11 cellular contexts compared by ENCODE assay signal in genomic region chr3:137035631-137036030, GRCh38.
DNase-seq lines count a peak whose midpoint lies in the region; TF ChIP-seq lines count a peak whose summit lies in the region.
"Had no signal": no experiment of that assay in that cellular context is flagged by ENCODE, and none has a peak within 500 bp of the region (broad histone marks: within the 10 kb centered on the region; RNA-seq: fewer than 3 reads in every experiment).

No MANE protein-coding gene starts in this region.

- no peak overlapping the region for H3K27ac ChIP-seq in mammary epithelial cell (ENCODE audit: insufficient read depth, low read depth, low read length)

- no peaks in the 10 kb centered on the region for H3K27me3 ChIP-seq in mammary epithelial cell (ENCODE audit: insufficient read depth, low read length)

- H2AFZ ChIP-seq in mammary epithelial cell (ENCODE audit: low read depth, low read length), result no peak overlapping the region

- TF ChIP-seq CTCF in mammary epithelial cell (conservative IDR thresholded peaks at IDR 0.05 in 1 of 2, IDR thresholded peaks at IDR 0.05 in 1 of 2; ENCODE audit: extremely low read depth in 1 of 2, insufficient read depth in 1 of 2, low read depth in 1 of 2, low read length in 2 of 2) (peak; percentile 47 to 48), progenitor cell of endocrine pancreas (IDR thresholded peaks at IDR 0.05; ENCODE audit: unreplicated experiment) (peak; percentile 40)

- H3K9me3 Mint-ChIP-seq in progenitor cell of endocrine pancreas (ENCODE audit: low read depth), result no peaks in the 10 kb centered on the region
- H3K9me3 Mint-ChIP-seq: central memory CD8-positive, alpha-beta T cell; natural killer cell treated with Interleukin-12 subunit alpha and Interleukin-12 subunit beta and Interleukin-15 and Interleukin-18, amount 100 ng/mL, for 72 hours had no signal

- BruUV-seq in mammary epithelial cell (replicated peaks; lab: Mats Ljungman, UMichigan), result no TSS peak

- CTCF ChIA-PET in mammary epithelial cell (lab: Charles Lee; ENCODE audit: low non-redundant PET), result no interaction called here

- H3K36me3 ChIP-seq in mammary epithelial cell (ENCODE audit: insufficient read depth, low read length), result no peaks in the 10 kb centered on the region

- dilution Hi-C loops in mammary epithelial cell (cut with HindIII; ENCODE audit: low sequenced_read_pairs), result no loop called here

- no peak overlapping the region for H3K4me3 ChIP-seq in Jurkat, Clone E6-1 (ENCODE audit: low read length)
- no peak overlapping the region for H3K4me3 ChIP-seq in mammary epithelial cell (replicated peaks in 1 of 3; ENCODE audit: insufficient read depth in 1 of 3, low read depth in 2 of 3, low read length in 3 of 3)

- no peaks in the 10 kb centered on the region for H3K4me1 ChIP-seq in mammary epithelial cell (ENCODE audit: insufficient read depth, low read length)

- intact Hi-C loops in mammary epithelial cell (cut with micrococcal nuclease), result no loop called here

- H3K4me1 Mint-ChIP-seq in progenitor cell of endocrine pancreas (ENCODE audit: low read depth), result peaks cover 4% of the 10 kb centered on the region

- H3K4me2 ChIP-seq in mammary epithelial cell (ENCODE audit: insufficient read depth, low read depth, low read length), result no peak overlapping the region

- WGBS in mammary epithelial cell (ENCODE audit: low coverage, missing lambda C conversion rate), result 79% methylated on average over 5 of the region's 5 CpGs

- H4K20me1 ChIP-seq in mammary epithelial cell (ENCODE audit: insufficient read depth, low read length), result no peaks in the 10 kb centered on the region

- no peaks in the 10 kb centered on the region for H3K36me3 Mint-ChIP-seq in progenitor cell of endocrine pancreas (ENCODE audit: insufficient read depth)
- H3K36me3 Mint-ChIP-seq: natural killer cell treated with Interleukin-12 subunit alpha and Interleukin-12 subunit beta and Interleukin-15 and Interleukin-18, amount 100 ng/mL, for 72 hours had no signal

- no peak overlapping the region for H3K4me3 Mint-ChIP-seq in progenitor cell of endocrine pancreas (ENCODE audit: low read depth)
- H3K4me3 Mint-ChIP-seq: central memory CD8-positive, alpha-beta T cell; natural killer cell treated with Interleukin-12 subunit alpha and Interleukin-12 subunit beta and Interleukin-15 and Interleukin-18, amount 100 ng/mL, for 72 hours had no signal

- H3K27me3 Mint-ChIP-seq in progenitor cell of endocrine pancreas, result peaks cover 45% of the 10 kb centered on the region

- no peak overlapping the region for H3K9ac ChIP-seq in mammary epithelial cell (ENCODE audit: insufficient read depth, low read length)

- in situ Hi-C loops in mammary epithelial cell (cut with MboI; ENCODE audit: low sequenced_read_pairs in 2 of 2), result no loop called here

- H3K9me3 ChIP-seq in mammary epithelial cell (replicated peaks; ENCODE audit: insufficient read depth, low read length), result no peaks in the 10 kb centered on the region

- DNase-seq in NCI-H82 (lab: John Stamatoyannopoulos, UW) (peak; percentile 67), NCI-H82 treated with DMSO at 0.1 percent for 48 hours (lab: John Stamatoyannopoulos, UW; ENCODE audit: unreplicated experiment) (no peak), mammary epithelial cell (no peak), progenitor cell of endocrine pancreas (ENCODE audit: low spot score, unreplicated experiment) (no peak), T-helper 1 cell (no peak), KG1 (lab: John Stamatoyannopoulos, UW) (no peak)
- DNase-seq in Jurkat, Clone E6-1 (ENCODE audit: low read depth, low spot score), result peak; percentile 29
- no peak for DNase-seq in stimulated activated CD4-positive, alpha-beta T cell treated with anti-CD3 and anti-CD28 coated beads, Interleukin-15, amount 100 ng/mL, for 24 hours
- DNase-seq: stimulated activated naive CD4-positive, alpha-beta T cell treated with Interleukin-2 at 50 U/mL for 16 hours had no signal

- H3K79me2 ChIP-seq in mammary epithelial cell (ENCODE audit: insufficient read depth, low read length), result no peaks in the 10 kb centered on the region

- no peak overlapping the region for H3K27ac Mint-ChIP-seq in progenitor cell of endocrine pancreas
- H3K27ac Mint-ChIP-seq: natural killer cell treated with Interleukin-12 subunit alpha and Interleukin-12 subunit beta and Interleukin-15 and Interleukin-18, amount 100 ng/mL, for 72 hours had no signal

Comparison
In these comparisons a context has a peak if more than half of its experiments do, and no peak if none do; other contexts are left out.
1. DNase-seq: peak in NCI-H82 (single experiment) and Jurkat, Clone E6-1 (single experiment); none in NCI-H82 treated with DMSO at 0.1 percent for 48 hours (single experiment), mammary epithelial cell (single experiment), progenitor cell of endocrine pancreas (single experiment), T-helper 1 cell (0 of 5), KG1 (single experiment) and stimulated activated CD4-positive, alpha-beta T cell treated with anti-CD3 and anti-CD28 coated beads, Interleukin-15, amount 100 ng/mL, for 24 hours (single experiment).